Comparison of ENCODE assay signal across 8 cellular contexts in genomic region chr7:112452102-112452888, GRCh38. TPM values are rescaled to one million over a fixed set of nuclear protein-coding genes. Genes with fewer than 3 reads are reported as not detected.
DNase-seq lines count a peak whose midpoint lies in the region; ATAC-seq and TF ChIP-seq lines count a peak whose summit lies in the region.

No MANE protein-coding gene starts in this region.

- H3K9ac ChIP-seq in DND-41 (ENCODE audit: low read depth, low read length) = peak overlapping the region; percentile 85

- H3K4me3 Mint-ChIP-seq in activated CD8-positive, alpha-beta T cell treated with anti-CD3 and anti-CD28 coated beads for 36 hours = peak overlapping the region; percentile 97

- CTCF ChIA-PET in activated CD8-positive, alpha-beta T cell treated with anti-CD3 and anti-CD28 coated beads for 36 hours (lab: Charles Lee) = interaction anchor here (2.7 kb wide), 1 partner anchor 13 kb away, joined by 11 read pairs; no protein-coding TSS in a partner anchor

- peaks cover 14% of the 10 kb centered on the region for H3K36me3 Mint-ChIP-seq in activated CD8-positive, alpha-beta T cell treated with anti-CD3 and anti-CD28 coated beads for 36 hours (ENCODE audit: low read depth)

- H3K4me2 ChIP-seq in DND-41 (ENCODE audit: insufficient read depth, low read length) = peak overlapping the region; percentile 91

- ATAC-seq in DND-41 (ENCODE audit: insufficient read depth, low read depth) (no peak), GM21576 (IDR thresholded peaks at IDR 0.05; ENCODE audit: unreplicated experiment) (no peak), GM19351 (IDR thresholded peaks at IDR 0.05; ENCODE audit: unreplicated experiment) (no peak), HG03378 (IDR thresholded peaks at IDR 0.05; ENCODE audit: unreplicated experiment) (no peak)
- no peak for ATAC-seq in activated CD8-positive, alpha-beta T cell treated with anti-CD3 and anti-CD28 coated beads for 36 hours

- no peaks in the 10 kb centered on the region for H3K9me3 Mint-ChIP-seq in activated CD8-positive, alpha-beta T cell treated with anti-CD3 and anti-CD28 coated beads for 36 hours

- intact Hi-C loops in activated CD8-positive, alpha-beta T cell treated with anti-CD3 and anti-CD28 coated beads for 36 hours (cut with micrococcal nuclease) = loop anchor here (10.0 kb wide), 1 partner anchor 343 kb away; the partner anchor contains the start of gene TMEM168

- H3K27me3 ChIP-seq in DND-41 (ENCODE audit: insufficient read depth, low read length, poor library complexity) (no peaks in the 10 kb centered on the region), neutrophil (no peaks in the 10 kb centered on the region)

- TF ChIP-seq CTCF in DND-41 (IDR thresholded peaks at IDR 0.05; ENCODE audit: borderline replicate concordance, extremely low read depth, low read length, poor library complexity, severe bottlenecking) (peak; percentile 41), neutrophil (IDR thresholded peaks at IDR 0.05) (no peak)
- no peak for TF ChIP-seq CTCF in activated CD8-positive, alpha-beta T cell treated with anti-CD3 and anti-CD28 coated beads for 36 hours (IDR thresholded peaks at IDR 0.05)

- peak overlapping the region; percentile 85; the same call in 1 of the 2 replicates for H3K27ac ChIP-seq in DND-41 (ENCODE audit: low read length)
- peak overlapping the region; percentile 93 for H3K27ac ChIP-seq in neutrophil

- H3K4me1 Mint-ChIP-seq in activated CD8-positive, alpha-beta T cell treated with anti-CD3 and anti-CD28 coated beads for 36 hours (ENCODE audit: low read depth) = peaks cover 36% of the 10 kb centered on the region

- DNase-seq in DND-41 (no peak), glomerular visceral epithelial cell (ENCODE audit: extremely low spot score) (peak; percentile 46)
- DNase-seq in Jurkat, Clone E6-1 (ENCODE audit: low read depth, low spot score) = no peak
- DNase-seq in activated CD8-positive, alpha-beta T cell treated with anti-CD3 and anti-CD28 coated beads for 36 hours = no peak

- H3K36me3 ChIP-seq in DND-41 (ENCODE audit: insufficient read depth, low read length) = peaks cover 22% of the 10 kb centered on the region
- peaks cover 32% of the 10 kb centered on the region for H3K36me3 ChIP-seq in neutrophil

- H3K27ac Mint-ChIP-seq in activated CD8-positive, alpha-beta T cell treated with anti-CD3 and anti-CD28 coated beads for 36 hours = peak overlapping the region; percentile 66

- no peaks in the 10 kb centered on the region for H3K9me3 ChIP-seq in DND-41 (ENCODE audit: insufficient read depth, low read length, severe bottlenecking)
- no peaks in the 10 kb centered on the region for H3K9me3 ChIP-seq in neutrophil

- H4K20me1 ChIP-seq in DND-41 (ENCODE audit: insufficient read depth, low read length) = peaks cover 24% of the 10 kb centered on the region

- H3K27me3 Mint-ChIP-seq in activated CD8-positive, alpha-beta T cell treated with anti-CD3 and anti-CD28 coated beads for 36 hours = no peaks in the 10 kb centered on the region

- peak overlapping the region; percentile 86 to 92; a peak in 3 of 4 replicates for H3K4me3 ChIP-seq in DND-41 (ENCODE audit: low read depth in 1 of 2, low read length in 2 of 2)
- H3K4me3 ChIP-seq in Jurkat, Clone E6-1 (ENCODE audit: low read length) = peak overlapping the region; percentile 86
- H3K4me3 ChIP-seq in neutrophil (ENCODE audit: low read depth in 1 of 2, low read length in 1 of 2) = peak overlapping the region; percentile 94 to 96

- H3K4me1 ChIP-seq in DND-41 (ENCODE audit: insufficient read depth, low read length) (peaks cover 32% of the 10 kb centered on the region), neutrophil (ENCODE audit: control insufficient read depth in 1 of 2, insufficient read depth in 1 of 2, low read depth in 1 of 2, low read length in 1 of 2) (peaks cover 61 to 62% of the 10 kb centered on the region in 2 experiments)

- POLR2A ChIA-PET in activated CD8-positive, alpha-beta T cell treated with anti-CD3 and anti-CD28 coated beads for 36 hours (lab: Charles Lee) = interaction anchor here (1.8 to 4.2 kb wide), 8 partner anchors 9 to 246 kb away, joined by 3 to 30 read pairs (median 14); partner anchors contain the start of genes DOCK4 and ZNF277

- peaks cover 56% of the 10 kb centered on the region for H3K79me2 ChIP-seq in DND-41 (ENCODE audit: insufficient read depth, low read length)

- no peak overlapping the region for H2AFZ ChIP-seq in DND-41 (ENCODE audit: low read depth, low read length)

RNA-seq across cellular contexts. Expression of gene IFRD1, which starts 2.0 kb away (rescaled TPM):
- polyA plus RNA-seq in Jurkat, Clone E6-1 (2012; ENCODE audit: insufficient read depth, insufficient read length) = 34.7 TPM
- 10 to 100 TPM; 54.1 to 54.5 TPM for total RNA-seq in activated CD8-positive, alpha-beta T cell treated with anti-CD3 and anti-CD28 coated beads for 36 hours

RNA-seq across cellular contexts. Expression of gene LSMEM1, which starts 28.5 kb away (rescaled TPM):
- 0.63 TPM for polyA plus RNA-seq in Jurkat, Clone E6-1 (2012; ENCODE audit: insufficient read depth, insufficient read length)
- total RNA-seq in activated CD8-positive, alpha-beta T cell treated with anti-CD3 and anti-CD28 coated beads for 36 hours = under 1 TPM; 0.52 to 0.96 TPM
